In the genomic region with DNA sequence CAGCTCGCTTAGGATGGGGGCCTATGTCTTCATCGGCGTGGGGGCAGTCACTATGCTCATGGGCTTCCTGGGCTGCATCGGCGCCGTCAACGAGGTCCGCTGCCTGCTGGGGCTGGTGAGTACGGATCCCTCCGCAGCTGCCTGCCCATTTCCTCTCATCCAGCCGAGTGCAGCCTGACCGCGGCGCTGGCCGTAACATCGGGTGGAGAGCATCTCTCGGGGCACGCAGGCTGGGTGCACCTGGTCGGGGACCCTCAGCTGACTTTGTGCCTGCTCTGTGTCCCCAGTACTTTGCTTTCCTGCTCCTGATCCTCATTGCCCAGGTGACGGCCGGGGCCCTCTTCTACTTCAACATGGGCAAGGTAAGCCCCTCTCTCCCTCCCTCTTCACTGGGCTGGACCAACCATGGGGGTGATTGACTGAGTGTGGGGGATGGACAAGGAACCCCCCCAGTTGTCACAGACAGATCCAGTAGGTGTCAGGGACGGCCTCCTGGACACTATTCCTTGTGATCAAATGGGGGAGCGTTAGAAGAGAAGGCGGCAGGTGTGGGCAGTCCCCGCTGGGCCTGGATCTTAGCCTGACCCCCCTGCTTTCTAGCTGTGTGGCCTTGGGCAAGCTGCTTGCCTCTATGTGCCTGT, we compare ENCODE assay signal across 29 cellular contexts. TPM values are rescaled to one million over a fixed set of nuclear protein-coding genes. Genes with fewer than 3 reads are reported as not detected.
A peak's percentile ranks its signal among the peaks of the same experiment; 100 is the strongest.
DNase-seq lines count a peak whose midpoint lies in the region; ATAC-seq and TF ChIP-seq lines count a peak whose summit lies in the region.
"Had no signal": no experiment of that assay in that cellular context is flagged by ENCODE, and none has a peak within 500 bp of the region (broad histone marks: within the 10 kb centered on the region; RNA-seq: fewer than 3 reads in every experiment).

No MANE protein-coding gene starts in this region.

- peak overlapping the region; percentile 58 for H3K4me2 ChIP-seq in SU-DHL-6 (ENCODE audit: low read depth, low read length, poor library complexity, severe bottlenecking)
- H3K4me2 ChIP-seq: smooth muscle cell had no signal

- H3K9ac ChIP-seq in SU-DHL-6 (ENCODE audit: low read length) = peak overlapping the region; percentile 51
- H3K9ac ChIP-seq: parathyroid adenoma had no signal

- H4K20me1 ChIP-seq in SU-DHL-6 (ENCODE audit: low read depth, low read length) = no peaks in the 10 kb centered on the region

- H3K9me2 ChIP-seq in SU-DHL-6 (replicated peaks; ENCODE audit: insufficient read depth, low read length) = no peaks in the 10 kb centered on the region

- no peak overlapping the region for H2AFZ ChIP-seq in SU-DHL-6 (ENCODE audit: low read depth, low read length, severe bottlenecking)
- H2AFZ ChIP-seq: parathyroid adenoma had no signal

- TF ChIP-seq CTCF in SU-DHL-6 (IDR thresholded peaks at IDR 0.05; ENCODE audit: insufficient read depth, low read length, poor library complexity, severe bottlenecking) = no peak
- no peak for TF ChIP-seq CTCF in tibial artery (IDR thresholded peaks at IDR 0.05)

- H3F3A ChIP-seq in SU-DHL-6 (ENCODE audit: insufficient read depth) = peaks cover 16% of the 10 kb centered on the region; the same call in 1 of the 2 replicates

- H3K4me1 Mint-ChIP-seq in activated naive CD8-positive, alpha-beta T cell (ENCODE audit: low read depth) = peaks cover 68% of the 10 kb centered on the region
- H3K4me1 Mint-ChIP-seq in activated naive CD8-positive, alpha-beta T cell treated with anti-CD3 and anti-CD28 coated beads for 36 hours = peaks cover 72% of the 10 kb centered on the region
- peaks cover 78% of the 10 kb centered on the region for H3K4me1 Mint-ChIP-seq in memory B cell

- H3K4me3 ChIP-seq in SU-DHL-6 (ENCODE audit: insufficient read depth, low read length, poor library complexity, severe bottlenecking) = peak overlapping the region; percentile 34
- H3K4me3 ChIP-seq in tibial artery = no peak overlapping the region
- H3K4me3 ChIP-seq: lung, right atrium auricular region, SJSA1, smooth muscle cell, stomach, tibial nerve had no signal

- ATAC-seq in memory B cell (ENCODE audit: low read depth) (no peak), HG03139 (IDR thresholded peaks at IDR 0.05; ENCODE audit: unreplicated experiment) (no peak)
- ATAC-seq: activated T-cell treated with anti-CD3 and anti-CD28 coated beads, Interleukin-2, amount 50 U/mL, for 4 hours; HepG2; T-cell had no signal

- no peaks in the 10 kb centered on the region for H3K9me3 Mint-ChIP-seq in activated naive CD8-positive, alpha-beta T cell (ENCODE audit: low read depth)
- no peaks in the 10 kb centered on the region for H3K9me3 Mint-ChIP-seq in activated naive CD8-positive, alpha-beta T cell treated with anti-CD3 and anti-CD28 coated beads for 36 hours
- H3K9me3 Mint-ChIP-seq in memory B cell = no peaks in the 10 kb centered on the region
- H3K9me3 Mint-ChIP-seq: activated CD4-positive, alpha-beta T cell treated with anti-CD3 and anti-CD28 coated beads, Interleukin-2, amount 10 ng/mL, durations not matched to agents 24 days and 14 days; activated naive CD4-positive, alpha-beta T cell treated with anti-CD3 and anti-CD28 coated beads, Interleukin-2, amount 10 ng/mL, durations not matched to agents 7 days and 5 days; activated T-cell treated with anti-CD3 and anti-CD28 coated beads, Interleukin-2, amount 50 U/mL, for 4 hours; T-cell had no signal

- H3K27me3 Mint-ChIP-seq in activated naive CD8-positive, alpha-beta T cell = no peaks in the 10 kb centered on the region
- H3K27me3 Mint-ChIP-seq in activated naive CD8-positive, alpha-beta T cell treated with anti-CD3 and anti-CD28 coated beads for 36 hours = no peaks in the 10 kb centered on the region
- no peaks in the 10 kb centered on the region for H3K27me3 Mint-ChIP-seq in memory B cell
- H3K27me3 Mint-ChIP-seq: activated CD4-positive, alpha-beta T cell treated with anti-CD3 and anti-CD28 coated beads, Interleukin-2, amount 10 ng/mL, durations not matched to agents 24 days and 14 days; activated naive CD4-positive, alpha-beta T cell treated with anti-CD3 and anti-CD28 coated beads, Interleukin-2, amount 10 ng/mL, durations not matched to agents 7 days and 5 days; T-cell had no signal

- no peaks in the 10 kb centered on the region for H3K36me3 ChIP-seq in SU-DHL-6 (ENCODE audit: low read length)
- peaks cover 0 to 32% (median 0%) of the 10 kb centered on the region in 3 donors for H3K36me3 ChIP-seq in tibial artery
- H3K36me3 ChIP-seq: right atrium auricular region, SJSA1, WERI-Rb-1 had no signal

- H3K36me3 Mint-ChIP-seq in activated naive CD8-positive, alpha-beta T cell = peaks cover 33% of the 10 kb centered on the region
- H3K36me3 Mint-ChIP-seq in activated naive CD8-positive, alpha-beta T cell treated with anti-CD3 and anti-CD28 coated beads for 36 hours = peaks cover 69% of the 10 kb centered on the region
- H3K36me3 Mint-ChIP-seq in memory B cell = peaks cover 36% of the 10 kb centered on the region

- H3K79me2 ChIP-seq in SU-DHL-6 (ENCODE audit: insufficient read depth, low read length) = no peaks in the 10 kb centered on the region
- H3K79me2 ChIP-seq: parathyroid adenoma had no signal

- intact Hi-C loops in tibial artery (cut with DNase I; ENCODE audit: low total_unique reads) = no loop called here

- H3K27ac ChIP-seq in SU-DHL-6 (ENCODE audit: low read depth, low read length) (peak overlapping the region; percentile 90), tibial artery (peak overlapping the region; percentile 82 to 84)
- H3K27ac ChIP-seq: parathyroid adenoma, right atrium auricular region, SJSA1, stomach, WERI-Rb-1 had no signal

- H3K9me3 ChIP-seq in SU-DHL-6 (ENCODE audit: insufficient read depth, low read length) (no peaks in the 10 kb centered on the region), tibial artery (no peaks in the 10 kb centered on the region)
- H3K9me3 ChIP-seq: right atrium auricular region, SJSA1, stomach, tibial nerve had no signal

- no peak for DNase-seq in activated naive CD8-positive, alpha-beta T cell treated with anti-CD3 and anti-CD28 coated beads for 36 hours
- DNase-seq in memory B cell (ENCODE audit: low spot score in 2 of 2) (no peak), tibial artery (peak in 1 of 2 donors; percentile 62), NCI-H524 (lab: John Stamatoyannopoulos, UW) (no peak), SHP77 (lab: John Stamatoyannopoulos, UW) (no peak)
- DNase-seq: ACHN; activated CD4-positive, alpha-beta T cell treated with anti-CD3 and anti-CD28 coated beads, Interleukin-2, amount 10 ng/mL, durations not matched to agents 24 days and 14 days; activated naive CD4-positive, alpha-beta T cell treated with anti-CD3 and anti-CD28 coated beads, Interleukin-2, amount 10 ng/mL, durations not matched to agents 7 days and 5 days; activated T-cell treated with anti-CD3 and anti-CD28 coated beads, Interleukin-2, amount 50 U/mL, for 4 hours; effector CD4-positive, alpha-beta T cell; HCEC 1CT; hippocampal formation; NCI-H1694; NCI-H446 treated with DMSO at 0.1 percent for 48 hours; NCI-H82; RPMI8226; stomach; T-cell; WERI-Rb-1 had no signal

- H3K27me3 ChIP-seq in SU-DHL-6 (ENCODE audit: low read length) = no peaks in the 10 kb centered on the region
- H3K27me3 ChIP-seq in tibial artery = no peaks in the 10 kb centered on the region
- H3K27me3 ChIP-seq: right atrium auricular region, SJSA1, stomach, tibial nerve had no signal

- no peak overlapping the region for H3K4me3 Mint-ChIP-seq in activated naive CD8-positive, alpha-beta T cell
- H3K4me3 Mint-ChIP-seq in activated naive CD8-positive, alpha-beta T cell treated with anti-CD3 and anti-CD28 coated beads for 36 hours = no peak overlapping the region
- H3K4me3 Mint-ChIP-seq in memory B cell = peak overlapping the region; percentile 87
- H3K4me3 Mint-ChIP-seq: activated CD4-positive, alpha-beta T cell treated with anti-CD3 and anti-CD28 coated beads, Interleukin-2, amount 10 ng/mL, durations not matched to agents 24 days and 14 days; activated naive CD4-positive, alpha-beta T cell treated with anti-CD3 and anti-CD28 coated beads, Interleukin-2, amount 10 ng/mL, durations not matched to agents 7 days and 5 days; activated T-cell treated with anti-CD3 and anti-CD28 coated beads, Interleukin-2, amount 50 U/mL, for 4 hours; T-cell had no signal

- H3K4me1 ChIP-seq in tibial artery = peaks cover 0 to 100% (median 91%) of the 10 kb centered on the region in 4 donors
- H3K4me1 ChIP-seq: parathyroid adenoma had no signal

- peak overlapping the region; percentile 28 for H3K27ac Mint-ChIP-seq in activated naive CD8-positive, alpha-beta T cell
- H3K27ac Mint-ChIP-seq in activated naive CD8-positive, alpha-beta T cell treated with anti-CD3 and anti-CD28 coated beads for 36 hours = no peak overlapping the region
- H3K27ac Mint-ChIP-seq in memory B cell = peak overlapping the region; percentile 98
- H3K27ac Mint-ChIP-seq: activated naive CD4-positive, alpha-beta T cell treated with anti-CD3 and anti-CD28 coated beads, Interleukin-2, amount 10 ng/mL, durations not matched to agents 7 days and 5 days had no signal

RNA-seq across cellular contexts. Expression of gene CD82, which starts 39.7 kb away (rescaled TPM):
- 100 to 1,000 TPM; 339 to 343 TPM for total RNA-seq in activated naive CD8-positive, alpha-beta T cell treated with anti-CD3 and anti-CD28 coated beads for 36 hours
- total RNA-seq: HepG2 had no signal
